ENCODE assay signal across 11 cellular contexts in the genomic region with DNA sequence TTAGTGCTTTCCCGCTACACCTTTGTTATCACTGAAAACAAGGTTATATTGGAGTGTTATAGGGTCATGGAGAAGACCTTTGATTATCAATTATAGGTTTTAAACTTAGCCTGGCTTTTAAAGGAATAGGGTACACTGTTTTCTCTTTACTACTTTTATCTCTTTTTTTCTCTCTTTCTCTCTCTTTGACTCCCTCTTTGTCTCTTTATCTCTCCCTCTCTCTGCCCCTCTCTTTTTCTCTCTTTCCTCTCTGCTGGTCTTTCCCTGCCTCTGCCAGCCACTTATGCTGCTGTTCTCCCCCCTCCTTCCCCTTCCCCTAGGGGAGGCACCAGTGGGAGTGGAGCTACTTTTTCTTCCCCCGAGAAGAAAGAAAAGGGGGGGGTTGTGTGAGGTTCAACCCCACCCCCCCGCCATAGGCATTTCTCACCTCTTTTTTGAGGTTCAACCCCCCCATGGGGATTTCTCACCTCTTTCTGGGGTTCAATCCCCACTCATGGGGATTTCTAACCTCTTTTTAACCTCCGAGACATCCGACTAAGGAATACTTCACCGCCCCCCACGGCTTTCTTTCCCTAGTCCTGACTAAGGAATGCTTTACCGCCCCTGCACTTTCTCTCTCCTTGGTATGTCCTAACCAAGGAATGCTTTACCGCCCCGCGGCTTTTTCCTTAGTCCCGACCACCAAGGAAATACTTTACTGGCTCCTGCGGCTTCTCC. TPM values are rescaled to one million over a fixed set of nuclear protein-coding genes. Genes with fewer than 3 reads are reported as not detected.
DNase-seq lines count a peak whose midpoint lies in the region; ATAC-seq and TF ChIP-seq lines count a peak whose summit lies in the region.
"Had no signal": no experiment of that assay in that cellular context is flagged by ENCODE, and none has a peak within 500 bp of the region (broad histone marks: within the 10 kb centered on the region; RNA-seq: fewer than 3 reads in every experiment).

No MANE protein-coding gene starts in this region.

- H3K9me2 ChIP-seq in hepatocyte (replicated peaks; ENCODE audit: insufficient read depth): no peaks in the 10 kb centered on the region
- H3K9me2 ChIP-seq in Karpas-422 (replicated peaks; ENCODE audit: insufficient read depth, low read length): no peaks in the 10 kb centered on the region

- in situ Hi-C loops in gastrocnemius medialis (cut with MboI; ENCODE audit: low sequenced_read_pairs in 4 of 4): no loop called here

- H4K20me1 ChIP-seq in hepatocyte (ENCODE audit: insufficient read depth, poor library complexity, severe bottlenecking): no peaks in the 10 kb centered on the region
- no peaks in the 10 kb centered on the region for H4K20me1 ChIP-seq in Karpas-422 (ENCODE audit: insufficient read depth, low read depth, low read length)

- ATAC-seq in gastrocnemius medialis: peak in 1 of 2 donors; percentile 39
- ATAC-seq: stimulated activated naive CD8-positive, alpha-beta T cell treated with anti-CD3 and anti-CD28 coated beads, Interleukin-15, Interleukin-2, amounts not matched to agents 100 U/mL and 50 U/mL, for 24 hours had no signal

- peak overlapping the region; percentile 92 for H3K4me2 ChIP-seq in hepatocyte
- H3K4me2 ChIP-seq in Karpas-422 (ENCODE audit: low read depth, low read length, poor library complexity, severe bottlenecking): no peak overlapping the region

- H3K79me2 ChIP-seq in hepatocyte (no peaks in the 10 kb centered on the region), Karpas-422 (ENCODE audit: low read length) (no peaks in the 10 kb centered on the region)

- H3K4me3 ChIP-seq in hepatocyte (peak overlapping the region; percentile 34), gastrocnemius medialis (peak overlapping the region; percentile 13 to 38 (median 20)), Karpas-422 (ENCODE audit: low read length) (no peak overlapping the region)
- H3K4me3 ChIP-seq: prostate gland had no signal

- WGBS in hepatocyte (ENCODE audit: low lambda C conversion rate, missing lambda C conversion rate): 15% methylated on average over 13 of the region's 13 CpGs

- H3K4me1 ChIP-seq in hepatocyte (ENCODE audit: insufficient read depth): no peaks in the 10 kb centered on the region
- H3K4me1 ChIP-seq in gastrocnemius medialis: no peaks in the 10 kb centered on the region
- H3K4me1 ChIP-seq in Karpas-422 (ENCODE audit: low read length): no peaks in the 10 kb centered on the region
- H3K4me1 ChIP-seq: prostate gland had no signal

- peak; percentile 32 for DNase-seq in HCEC 1CT
- peak; percentile 41 for DNase-seq in amniotic stem cell (lab: John Stamatoyannopoulos, UW)
- peak; percentile 62 for DNase-seq in hepatocyte (ENCODE audit: low spot score)
- DNase-seq in gastrocnemius medialis: no peak
- DNase-seq in NCI-H2171 treated with DMSO at 0.1 percent for 48 hours (lab: John Stamatoyannopoulos, UW): no peak
- no peak for DNase-seq in NCI-H69 (lab: John Stamatoyannopoulos, UW)
- DNase-seq in Karpas-422: no peak
- DNase-seq in NCI-H748 treated with DMSO at 0.1 percent for 48 hours (lab: John Stamatoyannopoulos, UW): no peak

- TF ChIP-seq CTCF in hepatocyte (IDR thresholded peaks at IDR 0.05; ENCODE audit: poor library complexity) (no peak), gastrocnemius medialis (IDR thresholded peaks at IDR 0.05 in 4 of 5, conservative IDR thresholded peaks at IDR 0.05 in 1 of 5) (no peak)

- H3K27ac ChIP-seq in hepatocyte (peak overlapping the region; percentile 67), gastrocnemius medialis (no peak overlapping the region), Karpas-422 (ENCODE audit: low read length) (no peak overlapping the region)
- H3K27ac ChIP-seq: epithelial cell of prostate, prostate gland had no signal

- H3K36me3 ChIP-seq in hepatocyte (replicated peaks; ENCODE audit: insufficient read depth, low read depth) (no peaks in the 10 kb centered on the region), gastrocnemius medialis (no peaks in the 10 kb centered on the region), Karpas-422 (ENCODE audit: insufficient read depth, low read length) (no peaks in the 10 kb centered on the region)
- H3K36me3 ChIP-seq: prostate gland had no signal

- H3K9me3 ChIP-seq in hepatocyte (ENCODE audit: low read depth) (peaks cover 4% of the 10 kb centered on the region), gastrocnemius medialis (no peaks in the 10 kb centered on the region), Karpas-422 (ENCODE audit: low read length) (no peaks in the 10 kb centered on the region)

- H3K9ac ChIP-seq in Karpas-422 (ENCODE audit: low read length): no peak overlapping the region

- TF ChIP-seq POLR2A in gastrocnemius medialis (IDR thresholded peaks at IDR 0.05): no peak

- intact Hi-C loops in gastrocnemius medialis (cut with DNase I; ENCODE audit: low total_unique reads): loop anchor here (5.0 to 10.0 kb wide), 4 partner anchors 55 to 167 kb away; partner anchors contain the start of gene ZBTB8A

- H2AFZ ChIP-seq in hepatocyte: peak overlapping the region; percentile 86
- no peak overlapping the region for H2AFZ ChIP-seq in Karpas-422 (ENCODE audit: low read length)

- H3K27me3 ChIP-seq in hepatocyte (no peaks in the 10 kb centered on the region), gastrocnemius medialis (no peaks in the 10 kb centered on the region), Karpas-422 (ENCODE audit: low read length) (no peaks in the 10 kb centered on the region)

RNA-seq across cellular contexts. Expression of gene ZBTB8B, which starts 17.2 kb away (rescaled TPM):
- total RNA-seq in hepatocyte (0.36 and 0.90 TPM in 2 replicates), gastrocnemius medialis (not detected)
- 0.22 and 0.28 TPM in 2 replicates for polyA plus RNA-seq in hepatocyte
- total RNA-seq in Karpas-422 (2014; rRNA removed; shearing (Covaris generic); ENCODE audit: low replicate concordance): not detected in 2 replicates

RNA-seq across cellular contexts. Expression of gene BSDC1, which starts 53.4 kb away (rescaled TPM):
- total RNA-seq in hepatocyte (69.6 and 80.5 TPM in 2 replicates), gastrocnemius medialis (10 to 100 TPM; 53.8 to 77.8 (median 62.1) TPM)
- polyA plus RNA-seq in hepatocyte: 56.2 and 65.7 TPM in 2 replicates
- 45.1 and 50.0 TPM in 2 replicates for total RNA-seq in Karpas-422 (2014; rRNA removed; shearing (Covaris generic); ENCODE audit: low replicate concordance)

Comparison
In these comparisons a context has a peak if more than half of its experiments do, and no peak if none do; other contexts are left out.
1. DNase-seq: peak in HCEC 1CT (single experiment), amniotic stem cell (single experiment) and hepatocyte (single experiment); none in gastrocnemius medialis (0 of 2), NCI-H2171 treated with DMSO at 0.1 percent for 48 hours (single experiment), NCI-H69 (single experiment), Karpas-422 (single experiment) and NCI-H748 treated with DMSO at 0.1 percent for 48 hours (single experiment).